1 cellular context compared by ENCODE assay signal in the genomic region with DNA sequence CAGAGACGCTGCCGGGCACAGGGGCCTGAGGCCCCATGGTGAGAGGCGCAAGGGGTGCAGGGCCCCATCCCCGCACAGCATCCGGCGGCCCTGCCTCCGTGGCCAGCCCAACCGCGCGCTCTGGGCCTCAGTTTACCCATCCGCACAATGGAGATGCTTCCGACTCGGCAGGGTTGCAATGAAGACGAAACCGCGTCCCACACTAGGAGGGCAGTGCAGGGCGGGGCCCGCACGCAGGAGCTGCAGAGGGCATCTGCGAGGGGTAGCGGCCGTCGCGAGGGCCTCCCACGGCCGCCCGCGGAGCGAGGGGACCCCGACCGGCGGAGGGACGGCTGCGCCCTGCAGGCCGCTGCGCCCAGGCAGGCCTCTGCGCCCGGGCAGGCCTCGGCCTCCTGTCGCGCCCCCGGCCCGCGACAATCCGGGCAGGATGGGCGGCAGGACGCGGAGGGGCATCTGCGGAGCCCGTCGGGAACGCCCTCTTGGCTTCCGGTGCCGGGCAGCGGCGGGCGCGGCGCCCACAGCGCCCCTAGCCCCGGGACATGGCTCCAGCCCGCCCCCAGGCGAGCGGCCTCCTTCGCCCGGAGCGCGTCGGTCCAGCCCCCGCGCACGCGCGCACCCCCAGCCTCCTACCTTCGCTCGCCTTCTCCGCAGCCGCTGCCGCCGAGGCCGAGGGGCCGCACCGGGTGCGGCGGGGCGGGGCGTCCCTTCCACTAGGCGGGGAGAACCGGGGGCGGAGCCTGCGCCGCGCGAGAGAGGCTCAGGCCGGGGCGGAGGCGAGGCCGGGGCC.
TF ChIP-seq lines count a peak whose summit lies in the region.

No MANE protein-coding gene starts in this region.

TF ChIP-seq in liver, 16 proteins besides CTCF, POLR2A, EP300 and RAD21 (continued from another document):
- TF ChIP-seq HNF4A (conservative IDR thresholded peaks at IDR 0.05) (no peak), GABPA (IDR thresholded peaks at IDR 0.05 in 1 of 2, conservative IDR thresholded peaks at IDR 0.05 in 1 of 2) (no peak), TAF1 (conservative IDR thresholded peaks at IDR 0.05) (no peak)
